Comparison of ENCODE assay signal across 20 cellular contexts in genomic region chr3:37852097-37852496, GRCh38. TPM values are rescaled to one million over a fixed set of nuclear protein-coding genes. Genes with fewer than 3 reads are reported as not detected.
DNase-seq lines count a peak whose midpoint lies in the region; ATAC-seq, FAIRE-seq and TF ChIP-seq lines count a peak whose summit lies in the region.
"Had no signal": no experiment of that assay in that cellular context is flagged by ENCODE, and none has a peak within 500 bp of the region (broad histone marks: within the 10 kb centered on the region; RNA-seq: fewer than 3 reads in every experiment).

No MANE protein-coding gene starts in this region.

- dilution Hi-C loops in endothelial cell of umbilical vein (cut with MboI; ENCODE audit: extremely low pct_ligation_motif_present, low sequenced_read_pairs): no loop called here

- no peak for ATAC-seq in HG03521 (IDR thresholded peaks at IDR 0.05; ENCODE audit: unreplicated experiment)
- ATAC-seq: heart left ventricle, HepG2 had no signal

- no peak for TF ChIP-seq CTCF in endothelial cell of umbilical vein (IDR thresholded peaks at IDR 0.05; ENCODE audit: extremely low read depth in 1 of 2, insufficient read depth in 1 of 2, low read depth in 1 of 2, low read length in 2 of 2)
- no peak for TF ChIP-seq CTCF in esophagus muscularis mucosa (IDR thresholded peaks at IDR 0.05)

- no peaks in the 10 kb centered on the region for H3K36me3 ChIP-seq in endothelial cell of umbilical vein (ENCODE audit: control insufficient read depth in 2 of 2, extremely low read depth in 1 of 2, insufficient read depth in 2 of 2, low read length in 2 of 2)
- peaks cover 11 to 28% of the 10 kb centered on the region in 2 experiments for H3K36me3 ChIP-seq in mesenchymal stem cell (ENCODE audit: control insufficient read depth in 1 of 2, insufficient read depth in 2 of 2, low read depth in 1 of 2, low read length in 2 of 2)
- H3K36me3 ChIP-seq in esophagus muscularis mucosa: peaks cover 0 to 22% (median 8%) of the 10 kb centered on the region in 4 donors

- no peak overlapping the region for H3K4me2 ChIP-seq in endothelial cell of umbilical vein (ENCODE audit: insufficient read depth, low read length)
- H3K4me2 ChIP-seq in mesenchymal stem cell (ENCODE audit: low read length, poor library complexity, severe bottlenecking): no peak overlapping the region

- peaks cover 23% of the 10 kb centered on the region for H3K79me1 ChIP-seq in mesenchymal stem cell (replicated peaks; ENCODE audit: low read length, poor library complexity, severe bottlenecking)

- H4K20me1 ChIP-seq in endothelial cell of umbilical vein (replicated peaks; ENCODE audit: control insufficient read depth, extremely low read depth, insufficient read depth, low read length): no peaks in the 10 kb centered on the region

- H3K4me1 ChIP-seq in endothelial cell of umbilical vein (ENCODE audit: control insufficient read depth, extremely low read depth, insufficient read depth, low read length) (peaks cover 4% of the 10 kb centered on the region), mesenchymal stem cell (ENCODE audit: control insufficient read depth, insufficient read depth, low read depth, low read length) (no peaks in the 10 kb centered on the region), esophagus muscularis mucosa (peaks cover 6 to 26% (median 13%) of the 10 kb centered on the region in 4 donors)

- POLR2A ChIA-PET in endothelial cell of umbilical vein (lab: Charles Lee): no interaction called here

- no peak overlapping the region for H2AK5ac ChIP-seq in mesenchymal stem cell (ENCODE audit: low read length, severe bottlenecking)

- no peak overlapping the region for H3K9ac ChIP-seq in endothelial cell of umbilical vein (replicated peaks; ENCODE audit: extremely low read depth, insufficient read depth, low read length)
- H3K9ac ChIP-seq in mesenchymal stem cell (ENCODE audit: low read length): peak overlapping the region; percentile 8

- TF ChIP-seq POLR2A in endothelial cell of umbilical vein (IDR thresholded peaks at IDR 0.05; ENCODE audit: low read depth, low read length): no peak
- no peak for TF ChIP-seq POLR2A in esophagus muscularis mucosa (IDR thresholded peaks at IDR 0.05; ENCODE audit: low read depth)

- no peak overlapping the region for H4K91ac ChIP-seq in mesenchymal stem cell (ENCODE audit: low read length)

- H3K27ac ChIP-seq in endothelial cell of umbilical vein (ENCODE audit: insufficient read depth, low read depth, low read length): no peak overlapping the region
- no peak overlapping the region for H3K27ac ChIP-seq in mesenchymal stem cell (ENCODE audit: low read length, poor library complexity, severe bottlenecking)
- no peak overlapping the region for H3K27ac ChIP-seq in esophagus muscularis mucosa (replicated peaks in 1 of 4)
- H3K27ac ChIP-seq: heart left ventricle had no signal

- H3K23ac ChIP-seq in mesenchymal stem cell (ENCODE audit: low read length in 2 of 2): no peak overlapping the region

- TF ChIP-seq EP300 in esophagus muscularis mucosa (IDR thresholded peaks at IDR 0.05): no peak

- CTCF ChIA-PET in endothelial cell of umbilical vein (lab: Charles Lee): interaction anchor here (1.9 kb wide), 1 partner anchor 128 kb away, joined by 4 read pairs; no protein-coding TSS in a partner anchor

- H3K4ac ChIP-seq in mesenchymal stem cell (ENCODE audit: low read depth in 1 of 2, low read length in 2 of 2): no peak overlapping the region

- H2BK5ac ChIP-seq in mesenchymal stem cell (ENCODE audit: low read depth, low read length, poor library complexity, severe bottlenecking): no peak overlapping the region

- no peaks in the 10 kb centered on the region for H3K9me3 ChIP-seq in endothelial cell of umbilical vein (replicated peaks; ENCODE audit: control insufficient read depth, insufficient read depth, low read length)
- H3K9me3 ChIP-seq in mesenchymal stem cell (ENCODE audit: control insufficient read depth, low read length): peaks cover 2% of the 10 kb centered on the region
- H3K9me3 ChIP-seq in esophagus muscularis mucosa: no peaks in the 10 kb centered on the region

- H4K8ac ChIP-seq in mesenchymal stem cell (ENCODE audit: low read length): no peak overlapping the region

- H3K9me1 ChIP-seq in endothelial cell of umbilical vein (replicated peaks; ENCODE audit: control insufficient read depth, extremely low read depth, insufficient read depth, low read length): no peaks in the 10 kb centered on the region

- FAIRE-seq in RCC 7860 (lab: Jason Lieb, UNC): no peak
- peak; percentile 67 for FAIRE-seq in endothelial cell of umbilical vein (lab: Jason Lieb, UNC)
- FAIRE-seq: endometrium, HepG2, urothelium cell line had no signal

- H2AFZ ChIP-seq in endothelial cell of umbilical vein (ENCODE audit: low read depth, low read length) (no peak overlapping the region), mesenchymal stem cell (ENCODE audit: low read depth, low read length) (no peak overlapping the region)

- intact Hi-C loops in endothelial cell of umbilical vein (cut with micrococcal nuclease): loop anchor here (10.0 kb wide), 1 partner anchor 283 kb away; the partner anchor contains the start of genes ACAA1 and MYD88
- intact Hi-C loops in esophagus muscularis mucosa (cut with DNase I): no loop called here

- H2BK15ac ChIP-seq in mesenchymal stem cell (ENCODE audit: low read depth, poor library complexity, severe bottlenecking): no peak overlapping the region

- H2BK12ac ChIP-seq in mesenchymal stem cell (ENCODE audit: low read length in 2 of 2): no peak overlapping the region

- H3K4me3 ChIP-seq in endothelial cell of umbilical vein (replicated peaks in 1 of 3; ENCODE audit: insufficient read depth in 1 of 3, low read depth in 1 of 3, low read length in 3 of 3) (no peak overlapping the region), mesenchymal stem cell (ENCODE audit: insufficient read depth in 1 of 2, low read depth in 1 of 2, low read length in 2 of 2) (no peak overlapping the region), esophagus muscularis mucosa (no peak overlapping the region)
- H3K4me3 ChIP-seq: heart left ventricle had no signal

- H3K27me3 ChIP-seq in endothelial cell of umbilical vein (ENCODE audit: control insufficient read depth in 2 of 2, insufficient read depth in 2 of 2, low read length in 2 of 2) (no peaks in the 10 kb centered on the region), mesenchymal stem cell (ENCODE audit: control insufficient read depth in 1 of 2, insufficient read depth in 1 of 2, low read length in 2 of 2) (no peaks in the 10 kb centered on the region), esophagus muscularis mucosa (no peaks in the 10 kb centered on the region)
- H3K27me3 ChIP-seq: heart left ventricle had no signal

- DNase-seq in AG20443 (ENCODE audit: low spot score) (peak; percentile 37), RCC 7860 (ENCODE audit: low spot score) (peak; percentile 24), endothelial cell of umbilical vein (ENCODE audit: low read depth, low spot score) (peak; percentile 37), mesenchymal stem cell (peak; percentile 76), esophagus muscularis mucosa (ENCODE audit: extremely low spot score) (no peak), LoVo (ENCODE audit: low spot score) (no peak), H4 (ENCODE audit: low spot score) (no peak)
- DNase-seq: activated CD4-positive, alpha-beta T cell treated with anti-CD3 and anti-CD28 coated beads for 1 hour; activated CD8-positive, alpha-beta memory T cell treated with anti-CD3 and anti-CD28 coated beads, Interleukin-2, amount 50 U/mL, for 4 hours; activated gamma-delta T cell; GF-D8; heart left ventricle; midbrain; NCI-H2029; NCI-H510A; retina had no signal

- WGBS in mesenchymal stem cell: 97% methylated on average over 1 of the region's 1 CpG
- WGBS in esophagus muscularis mucosa: 83% methylated on average over 1 of the region's 1 CpG

- BruUV-seq in endothelial cell of umbilical vein (replicated peaks; lab: Mats Ljungman, UMichigan): no TSS peak

- no peak overlapping the region for H3K14ac ChIP-seq in mesenchymal stem cell (ENCODE audit: low read length in 2 of 2)

- no peaks in the 10 kb centered on the region for H3K79me2 ChIP-seq in endothelial cell of umbilical vein (ENCODE audit: control insufficient read depth, insufficient read depth, low read length)

- no peak overlapping the region for H2BK120ac ChIP-seq in mesenchymal stem cell (ENCODE audit: low read depth, low read length)

- H3K18ac ChIP-seq in mesenchymal stem cell (ENCODE audit: low read depth in 1 of 2, low read length in 2 of 2): no peak overlapping the region

TF ChIP-seq in endothelial cell of umbilical vein, 7 proteins besides CTCF, POLR2A, EP300 and RAD21:
- TF ChIP-seq MYC (IDR thresholded peaks at IDR 0.05; ENCODE audit: low read depth, low read length) (no peak), GATA2 (IDR thresholded peaks at IDR 0.05; ENCODE audit: insufficient read depth, insufficient read length, low read depth, low read length) (no peak), MAX (IDR thresholded peaks at IDR 0.05; ENCODE audit: insufficient read depth, insufficient read length) (no peak), EZH2 (IDR thresholded peaks at IDR 0.05; ENCODE audit: borderline replicate concordance, low read depth, low read length, severe bottlenecking) (no peak), FOS (IDR thresholded peaks at IDR 0.05; ENCODE audit: borderline replicate concordance, insufficient read depth, low read length) (no peak), JUN (IDR thresholded peaks at IDR 0.05; ENCODE audit: borderline replicate concordance, insufficient read depth, insufficient read length, low read depth) (no peak), POLR2AphosphoS5 (IDR thresholded peaks at IDR 0.05; ENCODE audit: insufficient read depth, low read depth, low read length) (no peak)

RNA-seq across cellular contexts. Expression of gene CTDSPL, which starts 9.6 kb away (rescaled TPM):
- total RNA-seq in endothelial cell of umbilical vein: 27.6 and 43.2 TPM in 2 replicates
- polyA plus RNA-seq in endothelial cell of umbilical vein: 28.3 and 30.1 TPM in 2 replicates
- 23.3 and 28.3 TPM in 2 replicates for polyA plus RNA-seq in endothelial cell of umbilical vein (2011; cell fraction: cytosol; rRNA removed)
- polyA plus RNA-seq in endothelial cell of umbilical vein (2011; cell fraction: nucleus; rRNA removed): 32.0 and 33.8 TPM in 2 replicates
- 18.5 and 20.3 TPM in 2 replicates for polyA plus RNA-seq in endothelial cell of umbilical vein (2012)
- polyA minus RNA-seq in endothelial cell of umbilical vein: 36.8 and 53.0 TPM in 2 replicates
- polyA minus RNA-seq in endothelial cell of umbilical vein (2011; cell fraction: cytosol; rRNA and poly(A)+ RNA removed): 15.8 TPM
- 20.6 and 22.3 TPM in 2 replicates for polyA minus RNA-seq in endothelial cell of umbilical vein (2011; cell fraction: nucleus; rRNA and poly(A)+ RNA removed)
- 29.3 TPM for polyA plus RNA-seq in mesenchymal stem cell (2013, experiment 1 of 2)
- 28.9 TPM for polyA plus RNA-seq in mesenchymal stem cell (2013, experiment 2 of 2)
- total RNA-seq in esophagus muscularis mucosa: 10 to 100 TPM; 39.9 to 60.6 (median 54.6) TPM
- total RNA-seq in H4 (2014; rRNA removed; shearing (Covaris generic)): 6.9 and 11.0 TPM in 2 replicates

Comparison
In these comparisons a context has a peak if more than half of its experiments do, and no peak if none do; other contexts are left out.
1. DNase-seq: peak in AG20443 (single experiment), RCC 7860 (single experiment), endothelial cell of umbilical vein (single experiment) and mesenchymal stem cell (single experiment); none in esophagus muscularis mucosa (single experiment), LoVo (single experiment) and H4 (single experiment).